Comparison of ENCODE assay signal across 1 cellular context in genomic region chr2:117293012-117293411, GRCh38.
A peak's percentile ranks its signal among the peaks of the same experiment; 100 is the strongest.
TF ChIP-seq lines count a peak whose summit lies in the region.

No MANE protein-coding gene starts in this region.

TF ChIP-seq in HepG2, 621 proteins besides CTCF, POLR2A, EP300 and RAD21 (continued from another document):
- peak; percentile 93 for TF ChIP-seq MNT (IDR thresholded peaks at IDR 0.05)
- TF ChIP-seq BHLHE40 (IDR thresholded peaks at IDR 0.05; ENCODE audit: low read length) = no peak
